In the genomic region with DNA sequence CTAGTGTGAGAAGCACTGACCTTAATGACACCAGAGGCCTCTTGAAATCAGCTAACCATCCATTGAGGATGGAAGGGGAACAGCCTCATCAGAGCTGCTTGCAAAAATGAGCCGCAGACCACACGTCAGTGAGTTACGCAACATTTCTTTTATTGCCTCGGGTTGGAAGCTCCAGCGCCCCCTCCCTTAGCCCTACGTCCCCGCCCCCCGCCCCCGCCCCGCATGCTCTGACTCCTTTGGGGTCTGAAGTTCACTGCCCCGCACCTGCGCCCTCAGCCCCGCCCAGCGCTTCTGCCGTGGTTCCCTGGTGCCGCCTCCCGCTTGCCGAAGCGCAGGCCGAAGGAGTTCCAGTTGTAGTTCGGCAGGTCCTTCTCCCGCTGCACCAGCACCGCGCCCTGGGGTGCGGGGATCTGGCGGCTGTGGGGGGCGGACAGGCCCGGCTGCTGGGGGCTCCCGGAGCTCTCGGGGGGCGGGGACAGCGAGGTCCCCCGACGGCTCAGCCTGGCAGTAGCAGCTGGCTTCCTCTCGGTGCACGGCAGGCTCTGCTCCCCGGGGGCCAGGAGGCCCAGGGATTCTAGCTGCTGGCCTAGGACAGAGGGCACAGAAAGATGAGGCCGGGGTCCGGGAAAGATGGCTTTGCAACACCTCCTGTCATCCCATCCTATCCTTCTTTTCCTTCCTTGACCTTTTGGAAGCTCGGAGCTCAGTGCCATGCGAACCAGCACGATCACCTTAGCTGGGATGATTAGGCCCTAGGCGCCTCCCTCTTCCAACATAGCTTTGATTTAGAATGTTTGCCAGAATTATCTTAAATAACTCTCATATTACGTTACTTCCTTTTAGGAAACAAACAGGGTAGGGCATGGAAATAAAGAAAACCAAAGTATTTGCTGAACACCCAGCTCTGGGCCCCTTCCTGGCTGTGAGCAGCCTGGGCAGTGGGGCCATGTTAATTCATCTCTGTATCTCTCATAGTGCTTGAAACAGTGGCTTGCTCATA, we compare ENCODE assay signal across 8 cellular contexts. TPM values are rescaled to one million over a fixed set of nuclear protein-coding genes. Genes with fewer than 3 reads are reported as not detected.
A peak's percentile ranks its signal among the peaks of the same experiment; 100 is the strongest.
DNase-seq lines count a peak whose midpoint lies in the region; ATAC-seq and TF ChIP-seq lines count a peak whose summit lies in the region.

No MANE protein-coding gene starts in this region.

- peaks cover 6% of the 10 kb centered on the region for H3K4me1 Mint-ChIP-seq in activated B cell treated with CpG ODN at 0.5 μM for 24 hours

- H3K36me3 ChIP-seq in iPS-18a (ENCODE audit: control insufficient read depth, low read depth, low read length): no peaks in the 10 kb centered on the region

- H3K27ac ChIP-seq in iPS-18a (ENCODE audit: low read length): no peak overlapping the region

- no peaks in the 10 kb centered on the region for H3K36me3 Mint-ChIP-seq in activated B cell treated with CpG ODN at 0.5 μM for 24 hours (ENCODE audit: low read depth)

- intact Hi-C loops in activated B cell treated with CpG ODN at 0.5 μM for 24 hours (cut with micrococcal nuclease): no loop called here

- no peak for TF ChIP-seq CTCF in activated B cell treated with CpG ODN at 0.5 μM for 24 hours (IDR thresholded peaks at IDR 0.05)

- no peak overlapping the region for H3K27ac Mint-ChIP-seq in activated B cell treated with CpG ODN at 0.5 μM for 24 hours

- DNase-seq in AG08396 (ENCODE audit: low spot score): peak; percentile 45
- peak; percentile 63 for DNase-seq in HuH-7 (ENCODE audit: low spot score)
- DNase-seq in activated B cell treated with CpG ODN at 0.5 μM for 24 hours: no peak
- DNase-seq in stimulated activated naive CD8-positive, alpha-beta T cell treated with anti-CD3 and anti-CD28 coated beads, Interleukin-15, Interleukin-2, amounts not matched to agents 100 U/mL and 50 U/mL, for 24 hours: peak; percentile 23
- DNase-seq in G401 (ENCODE audit: low spot score): no peak
- DNase-seq in NCI-H2081 (lab: John Stamatoyannopoulos, UW): no peak

- no peak overlapping the region for H3K9ac ChIP-seq in iPS-18a (ENCODE audit: low read length)

- peak overlapping the region; percentile 42 for H3K4me3 ChIP-seq in iPS-18a (ENCODE audit: low read length)

- H3K9me3 ChIP-seq in iPS-18a (ENCODE audit: control insufficient read depth, low read depth, low read length): no peaks in the 10 kb centered on the region

- no peaks in the 10 kb centered on the region for H3K9me3 Mint-ChIP-seq in activated B cell treated with CpG ODN at 0.5 μM for 24 hours

- H3K4me3 Mint-ChIP-seq in activated B cell treated with CpG ODN at 0.5 μM for 24 hours: no peak overlapping the region

- POLR2A ChIA-PET in activated B cell treated with CpG ODN at 0.5 μM for 24 hours (lab: Charles Lee): interaction anchor here (0.6 kb wide), 2 partner anchors 9 to 330 kb away, joined by 3 to 4 read pairs; no protein-coding TSS in a partner anchor

- ATAC-seq in activated B cell treated with CpG ODN at 0.5 μM for 24 hours (ENCODE audit: low read depth): peak; percentile 21
- ATAC-seq in stimulated activated naive CD8-positive, alpha-beta T cell treated with anti-CD3 and anti-CD28 coated beads, Interleukin-15, Interleukin-2, amounts not matched to agents 100 U/mL and 50 U/mL, for 24 hours: no peak
- ATAC-seq in GM21576 (IDR thresholded peaks at IDR 0.05; ENCODE audit: unreplicated experiment): no peak

- in situ Hi-C loops in G401 (cut with HindIII; ENCODE audit: low sequenced_read_pairs): no loop called here

- no peaks in the 10 kb centered on the region for H3K4me1 ChIP-seq in iPS-18a (ENCODE audit: control insufficient read depth, low read depth, low read length)

- peaks cover 44% of the 10 kb centered on the region for H3K27me3 ChIP-seq in iPS-18a (ENCODE audit: control insufficient read depth, insufficient read depth, low read length)

- H3K27me3 Mint-ChIP-seq in activated B cell treated with CpG ODN at 0.5 μM for 24 hours: peaks cover 53% of the 10 kb centered on the region

- CTCF ChIA-PET in activated B cell treated with CpG ODN at 0.5 μM for 24 hours (lab: Charles Lee): interaction anchor here (1.5 to 2.3 kb wide), 2 partner anchors 17 to 29 kb away, joined by 3 to 5 read pairs; no protein-coding TSS in a partner anchor

RNA-seq across cellular contexts. Expression of a gene that starts 5.8 kb away (rescaled TPM):
- total RNA-seq in activated B cell treated with CpG ODN at 0.5 μM for 24 hours: not detected in 2 replicates
- total RNA-seq in G401 (2014; rRNA removed; shearing (Covaris generic)): 0.25 TPM in 1 of 2 replicates, not detected in the other

RNA-seq across cellular contexts. Expression of a gene that starts 23.3 kb away (rescaled TPM):
- total RNA-seq in activated B cell treated with CpG ODN at 0.5 μM for 24 hours: not detected in 2 replicates
- total RNA-seq in G401 (2014; rRNA removed; shearing (Covaris generic)): not detected in 2 replicates

RNA-seq across cellular contexts. Expression of a gene that starts 24.4 kb away (rescaled TPM):
- total RNA-seq in activated B cell treated with CpG ODN at 0.5 μM for 24 hours: not detected in 2 replicates
- not detected in 2 replicates for total RNA-seq in G401 (2014; rRNA removed; shearing (Covaris generic))

RNA-seq across cellular contexts. Expression of a gene that starts 38.7 kb away (rescaled TPM):
- 0.16 and 0.44 TPM in 2 replicates for total RNA-seq in activated B cell treated with CpG ODN at 0.5 μM for 24 hours
- total RNA-seq in G401 (2014; rRNA removed; shearing (Covaris generic)): 11.9 and 15.8 TPM in 2 replicates

Comparison
In these comparisons a context has a peak if more than half of its experiments do, and no peak if none do; other contexts are left out.
1. DNase-seq: peak in AG08396 (single experiment), HuH-7 (single experiment) and stimulated activated naive CD8-positive, alpha-beta T cell treated with anti-CD3 and anti-CD28 coated beads, Interleukin-15, Interleukin-2, amounts not matched to agents 100 U/mL and 50 U/mL, for 24 hours (single experiment); none in activated B cell treated with CpG ODN at 0.5 μM for 24 hours (single experiment), G401 (single experiment) and NCI-H2081 (0 of 2).